8 cellular contexts compared by ENCODE assay signal in the genomic region with DNA sequence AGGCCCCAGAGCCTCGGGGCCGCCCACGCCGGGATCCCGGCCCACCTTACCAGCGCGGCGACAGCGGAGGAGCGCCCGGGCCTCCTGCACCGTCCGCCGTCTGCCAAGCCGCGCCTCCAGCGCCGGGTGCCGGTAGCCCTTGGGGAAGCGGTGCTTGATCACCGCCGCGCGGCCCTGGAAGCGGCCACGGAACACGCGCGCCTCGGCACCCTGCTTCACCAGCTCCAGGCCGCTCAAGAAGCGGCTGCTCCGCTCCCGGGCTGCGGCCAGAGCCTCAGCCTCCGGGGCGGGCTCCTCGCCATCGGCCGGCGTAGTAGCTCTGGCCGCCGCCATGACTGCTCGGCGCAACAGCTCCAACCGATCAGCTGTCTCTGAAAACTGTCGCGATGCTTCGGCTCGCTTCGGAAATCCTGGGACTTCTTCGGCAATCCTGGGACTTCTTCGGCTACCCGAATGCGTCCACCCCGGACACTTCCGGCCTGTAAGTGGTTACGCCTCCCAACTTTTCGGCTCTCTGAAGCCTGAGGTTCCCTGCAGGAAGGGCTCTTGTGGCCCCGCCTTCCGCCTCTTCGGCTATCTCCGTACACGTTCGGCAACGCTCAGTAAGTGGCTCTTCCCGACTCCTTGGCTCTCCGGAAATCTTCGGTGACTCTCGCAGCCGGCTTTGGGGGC.
A peak's percentile ranks its signal among the peaks of the same experiment; 100 is the strongest.
DNase-seq lines count a peak whose midpoint lies in the region; ATAC-seq and TF ChIP-seq lines count a peak whose summit lies in the region.

Gene TP53RK, minus strand, starts transcription at position 363 of the 672 bp plus-strand sequence. Its CDS starts 30 bp downstream, at position 333.

- peak; percentile 20 for TF ChIP-seq CTCF in AG10803 (conservative IDR thresholded peaks at IDR 0.05; ENCODE audit: low read length)

- ATAC-seq in GM19025 (IDR thresholded peaks at IDR 0.05; ENCODE audit: low read depth, unreplicated experiment) (peak; percentile 90), HG03342 (IDR thresholded peaks at IDR 0.05; ENCODE audit: unreplicated experiment) (peak; percentile 93)

- peak; percentile 100 for DNase-seq in AG10803 (ENCODE audit: low read depth)
- DNase-seq in NCI-H446 (lab: John Stamatoyannopoulos, UW) = peak; percentile 97 to 99
- peak; percentile 87 for DNase-seq in activated CD4-positive, CD25-positive, alpha-beta regulatory T cell treated with anti-CD3 and anti-CD28 coated beads, Interleukin-2, amount 50 U/mL, for 16 hours (ENCODE audit: low read depth, low spot score)
- peak; percentile 99 for DNase-seq in cerebellar cortex (ENCODE audit: low spot score)
- DNase-seq in islet precursor cell = peak; percentile 100
- peak; percentile 95 to 96 (median 95) for DNase-seq in stimulated activated CD4-positive, alpha-beta T cell treated with anti-CD3 and anti-CD28 coated beads, Interleukin-12 subunit alpha, Interleukin-12 subunit beta, amount 100 ng/mL, for 48 hours (ENCODE audit: low read depth in 2 of 3, low spot score in 1 of 3)

- peak within 1 kb of the TSS; percentile 82 for H3K4me3 ChIP-seq in AG10803 (ENCODE audit: low read length)

Comparison
In these comparisons a context has a peak if more than half of its experiments do, and no peak if none do; other contexts are left out.
1. Peak in every context shown above with its lines: DNase-seq, ATAC-seq and H3K4me3 ChIP-seq.